33 cellular contexts compared by ENCODE assay signal in genomic region chr10:28794986-28795385, GRCh38.
"Had no signal": no experiment of that assay in that cellular context is flagged by ENCODE, and none has a peak within 500 bp of the region (broad histone marks: within the 10 kb centered on the region; RNA-seq: fewer than 3 reads in every experiment).

No MANE protein-coding gene starts in this region.

- H3K4me3 ChIP-seq: adrenal gland, cardiac muscle cell, Peyer's patch had no signal

- DNase-seq: activated B cell treated with CpG ODN at 0.5 μM for 24 hours; activated CD4-positive, alpha-beta memory T cell treated with anti-CD3 and anti-CD28 coated beads for 36 hours; activated CD4-positive, alpha-beta T cell treated with anti-CD3 and anti-CD28 coated beads for 4 hours; activated CD4-positive, alpha-beta T cell treated with anti-CD3 and anti-CD28 coated beads, Interleukin-2, amount 50 U/mL, for 1 hour; activated CD4-positive, CD25-positive, alpha-beta regulatory T cell treated with anti-CD3 and anti-CD28 coated beads, Interleukin-2, amount 50 U/mL, for 72 hours; activated CD8-positive, alpha-beta memory T cell treated with anti-CD3 and anti-CD28 coated beads, Interleukin-2, amount 50 U/mL, for 4 hours; activated gamma-delta T cell treated with Interleukin-2 at 50 U/mL for 16 hours; activated naive CD4-positive, alpha-beta T cell treated with anti-CD3 and anti-CD28 coated beads for 36 hours; activated T-cell treated with anti-CD3 and anti-CD28 coated beads for 4 hours; activated T-cell treated with anti-CD3 and anti-CD28 coated beads, Interleukin-2, amount 50 U/mL, for 4 hours; adrenal gland; anterior cingulate cortex; NCI-H1092 treated with DMSO at 0.1 percent for 48 hours; NCI-H1417; NCI-H146; NCI-H187 treated with DMSO at 0.1 percent for 48 hours; NCI-H2081; NCI-H2171; NCI-H510A; NCI-H526; NCI-H748 treated with DMSO at 0.1 percent for 48 hours; NK-92 treated with Interleukin-12 subunit alpha and Interleukin-12 subunit beta, amount 100 ng/mL, for 24 hours; PC-3; Peyer's patch; RPMI8226; SIG-M5; SW 1271; T-helper 1 cell; T-helper 2 cell; T-helper 9 cell had no signal

- H3K36me3 ChIP-seq: adrenal gland, cardiac muscle cell, Peyer's patch had no signal

- H3K27ac ChIP-seq: adrenal gland, cardiac muscle cell, Peyer's patch, VCaP had no signal

- H3K4me1 ChIP-seq: Peyer's patch had no signal

- ATAC-seq: activated naive CD4-positive, alpha-beta T cell treated with anti-CD3 and anti-CD28 coated beads, Interleukin-2, amount 50 U/mL, for 72 hours; activated T-cell treated with anti-CD3 and anti-CD28 coated beads, Interleukin-2, amount 50 U/mL, for 4 hours; PC-3 had no signal

- H3K9me3 ChIP-seq: adrenal gland, Peyer's patch had no signal

- H3K27me3 ChIP-seq: adrenal gland, cardiac muscle cell, Peyer's patch had no signal
